In genomic region chr11:120818097-120818496, GRCh38 we compare ENCODE assay signal across 8 cellular contexts.
"Had no signal": no experiment of that assay in that cellular context is flagged by ENCODE, and none has a peak within 500 bp of the region (broad histone marks: within the 10 kb centered on the region; RNA-seq: fewer than 3 reads in every experiment).

No MANE protein-coding gene starts in this region.

- FAIRE-seq: G401.6, GM12878, GM12891, GM12892, GM18507, GM19239 had no signal

- H3K4me3 ChIP-seq: GM12878 had no signal

- DNase-seq: GDM1, GF-D8 had no signal
